In the genomic region with DNA sequence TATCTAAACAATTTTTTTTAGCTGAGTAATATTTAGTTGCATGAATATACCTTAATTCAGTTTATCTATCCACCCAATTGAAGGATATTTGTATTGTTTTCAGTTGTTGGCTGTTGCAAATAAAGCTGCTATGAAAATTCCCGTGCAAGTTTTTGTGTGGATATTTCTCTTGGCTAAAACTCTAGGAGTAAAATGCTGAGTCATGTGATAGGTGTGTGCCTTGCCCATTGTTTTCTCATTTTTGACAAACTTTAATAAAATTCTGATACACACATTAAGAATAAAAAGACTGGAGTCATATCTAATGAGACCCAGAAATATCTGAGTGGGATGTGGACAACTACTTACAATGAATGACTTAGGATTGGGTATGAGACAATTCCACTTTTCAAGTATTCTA, we compare ENCODE assay signal across 30 cellular contexts.
"Had no signal": no experiment of that assay in that cellular context is flagged by ENCODE, and none has a peak within 500 bp of the region (broad histone marks: within the 10 kb centered on the region; RNA-seq: fewer than 3 reads in every experiment).

No MANE protein-coding gene starts in this region.

- H3K4me3 ChIP-seq: neural progenitor cell, ovary, psoas muscle, skin epidermis, smooth muscle cell, spleen, stomach, thoracic aorta, thyroid gland, tibial nerve, upper lobe of left lung, vagina had no signal

- H3K4me2 ChIP-seq: neural progenitor cell, smooth muscle cell had no signal

- H3K36me3 ChIP-seq: neural progenitor cell, ovary, spleen, stomach, thoracic aorta, thyroid gland, tibial nerve, upper lobe of left lung, vagina had no signal

- H3K4me3 Mint-ChIP-seq: natural killer cell; nephron; neural progenitor cell; stimulated activated naive B cell treated with anti-CD40 and anti-IgM and Interleukin-4, amounts not matched to agents 10 μg/mL and 1 μg/mL and 100 μg/mL, for 72 hours; stimulated activated naive CD8-positive, alpha-beta T cell treated with anti-CD3 and anti-CD28 coated beads, Interleukin-15, Interleukin-2, amounts not matched to agents 100 ng/mL and 50 ng/mL, for 24 hours had no signal

- ATAC-seq: natural killer cell; psoas muscle; right cardiac atrium; sciatic nerve; stimulated activated naive B cell treated with anti-CD40 and anti-IgM and Interleukin-4, amounts not matched to agents 10 μg/mL and 1 μg/mL and 100 μg/mL, for 72 hours had no signal

- H3K4me1 ChIP-seq: parathyroid adenoma, psoas muscle, spleen, stomach, thyroid gland, tibial nerve, upper lobe of left lung, vagina had no signal

- H3K36me3 Mint-ChIP-seq: natural killer cell; neural progenitor cell; stimulated activated naive B cell treated with anti-CD40 and anti-IgM and Interleukin-4, amounts not matched to agents 10 μg/mL and 1 μg/mL and 100 μg/mL, for 72 hours had no signal

- H3K9me3 Mint-ChIP-seq: neural progenitor cell had no signal

- H3K79me2 ChIP-seq: parathyroid adenoma had no signal

- H3K27ac ChIP-seq: neural progenitor cell, ovary, parathyroid adenoma, psoas muscle, skin epidermis, spleen, stomach, thoracic aorta, thyroid gland, tibial nerve, upper lobe of left lung, vagina had no signal

- DNase-seq: natural killer cell; occipital lobe; ovary; posterior cingulate gyrus; psoas muscle; right cardiac atrium; spleen; stimulated activated CD4-positive, alpha-beta T cell treated with anti-CD3 and anti-CD28 coated beads, Interleukin-12 subunit alpha, Interleukin-12 subunit beta, amount 100 ng/mL, for 4 hours; stimulated activated CD4-positive, alpha-beta T cell treated with anti-CD3 and anti-CD28 coated beads, Interleukin-1b, Interleukin-23, amount 100 ng/mL, for 48 hours; stimulated activated CD4-positive, alpha-beta T cell treated with anti-CD3 and anti-CD28 coated beads, Interleukin-4, amount 100 ng/mL, for 1 hour; stimulated activated CD4-positive, alpha-beta T cell treated with anti-CD3 and anti-CD28 coated beads, Interleukin-4, amount 100 ng/mL, for 4 hours; stimulated activated CD8-positive, alpha-beta memory T cell treated with anti-CD3 and anti-CD28 coated beads, Interleukin-4, amount 100 ng/mL, for 48 hours; stimulated activated naive B cell treated with anti-CD40 and anti-IgM and Interleukin-4, amounts not matched to agents 10 μg/mL and 1 μg/mL and 100 μg/mL, for 72 hours; stimulated activated naive CD4-positive, alpha-beta T cell treated with Interleukin-2 at 50 U/mL for 16 hours; stomach; thyroid gland; trophoblast cell; upper lobe of left lung had no signal

- H3K9me3 ChIP-seq: ovary, psoas muscle, stomach, thoracic aorta, thyroid gland, tibial nerve, upper lobe of left lung, vagina had no signal

- H3K9ac ChIP-seq: neural progenitor cell, parathyroid adenoma had no signal

- H3K4me1 Mint-ChIP-seq: natural killer cell; nephron; stimulated activated naive B cell treated with anti-CD40 and anti-IgM and Interleukin-4, amounts not matched to agents 10 μg/mL and 1 μg/mL and 100 μg/mL, for 72 hours had no signal

- H3K27me3 ChIP-seq: neural progenitor cell, ovary, spleen, stomach, thyroid gland, tibial nerve, upper lobe of left lung, vagina had no signal

- H2AFZ ChIP-seq: neural progenitor cell, parathyroid adenoma had no signal

- H3K27ac Mint-ChIP-seq: natural killer cell; nephron; neural progenitor cell; progenitor cell of endocrine pancreas; stimulated activated naive B cell treated with anti-CD40 and anti-IgM and Interleukin-4, amounts not matched to agents 10 μg/mL and 1 μg/mL and 100 μg/mL, for 72 hours; stimulated activated naive CD8-positive, alpha-beta T cell treated with anti-CD3 and anti-CD28 coated beads, Interleukin-15, Interleukin-2, amounts not matched to agents 100 ng/mL and 50 ng/mL, for 24 hours had no signal

- FAIRE-seq: urothelium cell line had no signal
